Comparison of ENCODE assay signal across 23 cellular contexts in genomic region chr22:22196833-22197477, GRCh38. TPM values are rescaled to one million over a fixed set of nuclear protein-coding genes. Genes with fewer than 3 reads are reported as not detected.
DNase-seq lines count a peak whose midpoint lies in the region; ATAC-seq, FAIRE-seq and TF ChIP-seq lines count a peak whose summit lies in the region.
"Had no signal": no experiment of that assay in that cellular context is flagged by ENCODE, and none has a peak within 500 bp of the region (broad histone marks: within the 10 kb centered on the region; RNA-seq: fewer than 3 reads in every experiment).

No MANE protein-coding gene starts in this region.

- TF ChIP-seq POLR2A in H1 (IDR thresholded peaks at IDR 0.05; ENCODE audit: control extremely low read depth in 1 of 2, low read depth in 2 of 2, low read length in 2 of 2), result no peak

- H2BK120ac ChIP-seq in H1 (replicated peaks; ENCODE audit: low read depth, low read length), result no peak overlapping the region

- H3K27me3 ChIP-seq in OCI-LY1 (ENCODE audit: insufficient read depth, low read length), result no peaks in the 10 kb centered on the region
- H3K27me3 ChIP-seq in H1 (replicated peaks in 1 of 4; ENCODE audit: control insufficient read depth in 3 of 4, extremely low read depth in 1 of 4, insufficient read depth in 3 of 4, low read length in 3 of 4), result peaks cover 72 to 81% (median 79%) of the 10 kb centered on the region in 4 experiments

- peak overlapping the region; percentile 96 for H3K27ac ChIP-seq in OCI-LY1 (ENCODE audit: low read depth, low read length, poor library complexity, severe bottlenecking)
- no peak overlapping the region for H3K27ac ChIP-seq in H1 (ENCODE audit: low read depth, low read length)
- no peak overlapping the region for H3K27ac ChIP-seq in substantia nigra (ENCODE audit: low read depth, low read length, poor library complexity, severe bottlenecking)
- H3K27ac ChIP-seq: KMS-11 had no signal

- no peak for TF ChIP-seq RAD21 in H1 (IDR thresholded peaks at IDR 0.05 in 1 of 2, conservative IDR thresholded peaks at IDR 0.05 in 1 of 2; ENCODE audit: low read depth in 2 of 2, low read length in 2 of 2)

- H2AFZ ChIP-seq in OCI-LY1 (ENCODE audit: low read length) (no peak overlapping the region), H1 (ENCODE audit: low read length) (no peak overlapping the region)

- H4K5ac ChIP-seq in H1 (ENCODE audit: insufficient read length, low read depth, low read length), result no peak overlapping the region

- no peak overlapping the region for H2BK5ac ChIP-seq in H1 (ENCODE audit: low read depth, low read length)

- peak overlapping the region; percentile 98 for H3K4me2 ChIP-seq in OCI-LY1 (ENCODE audit: low read length)
- no peak overlapping the region for H3K4me2 ChIP-seq in H1 (ENCODE audit: insufficient read depth in 1 of 2, low read depth in 2 of 2, low read length in 2 of 2)
- H3K4me2 ChIP-seq: KMS-11 had no signal

- no peak for DNase-seq in GM18507 (ENCODE audit: extremely low spot score, insufficient read length, low read depth)
- no peak for DNase-seq in H1 (ENCODE audit: low read depth in 1 of 2, low spot score in 2 of 2)
- DNase-seq in substantia nigra (lab: John Stamatoyannopoulos, UW), result no peak
- no peak for DNase-seq in 8988T
- no peak for DNase-seq in NCI-H2171 treated with DMSO at 0.1 percent for 48 hours (lab: John Stamatoyannopoulos, UW)
- DNase-seq: BE2C, Calu3, DMS79 treated with DMSO at 0.1 percent for 48 hours, IMR-90, MV-4-11, NCI-H1105, NCI-H1436 treated with DMSO at 0.1 percent for 48 hours, NCI-H187 treated with DMSO at 0.1 percent for 48 hours, NCI-H524, NCI-H774, SHP77 treated with DMSO at 0.1 percent for 48 hours had no signal

- H3K27me3 Mint-ChIP-seq in stimulated activated memory B cell treated with anti-CD40 and anti-IgM and Interleukin-4, amounts not matched to agents 10 μg/mL and 1 μg/mL and 100 μg/mL, for 72 hours, result no peaks in the 10 kb centered on the region

- H3K9ac ChIP-seq in OCI-LY1 (ENCODE audit: low read length), result peak overlapping the region; percentile 81
- no peak overlapping the region for H3K9ac ChIP-seq in H1 (replicated peaks in 1 of 4; ENCODE audit: extremely low read depth in 1 of 4, low read depth in 3 of 4, low read length in 3 of 4)
- H3K9ac ChIP-seq: KMS-11 had no signal

- no peaks in the 10 kb centered on the region for H3K36me3 Mint-ChIP-seq in stimulated activated memory B cell treated with anti-CD40 and anti-IgM and Interleukin-4, amounts not matched to agents 10 μg/mL and 1 μg/mL and 100 μg/mL, for 72 hours

- no peak overlapping the region for H4K8ac ChIP-seq in H1 (ENCODE audit: extremely low read depth, insufficient read depth, low read length)

- H3K4ac ChIP-seq in H1 (replicated peaks; ENCODE audit: insufficient read length, low read depth, low read length), result no peak overlapping the region

- H3K27ac Mint-ChIP-seq in stimulated activated memory B cell treated with anti-CD40 and anti-IgM and Interleukin-4, amounts not matched to agents 10 μg/mL and 1 μg/mL and 100 μg/mL, for 72 hours, result peak overlapping the region; percentile 81

- H3K14ac ChIP-seq in H1 (ENCODE audit: insufficient read length), result no peak overlapping the region

- H3K79me1 ChIP-seq in H1 (ENCODE audit: low read depth, low read length), result no peaks in the 10 kb centered on the region

- no peaks in the 10 kb centered on the region for H3K9me2 ChIP-seq in OCI-LY1 (ENCODE audit: low read depth, low read length)

- H4K20me1 ChIP-seq in OCI-LY1 (ENCODE audit: insufficient read depth, low read length) (no peaks in the 10 kb centered on the region), H1 (replicated peaks in 1 of 2; ENCODE audit: control insufficient read depth in 1 of 2, insufficient read depth in 2 of 2, low read length in 2 of 2) (peaks cover 3 to 11% of the 10 kb centered on the region in 2 experiments)

- no peak overlapping the region for H2BK15ac ChIP-seq in H1 (ENCODE audit: low read length)

- H3K23ac ChIP-seq in H1 (ENCODE audit: insufficient read length), result no peak overlapping the region

- peaks cover 59% of the 10 kb centered on the region for H3K4me1 Mint-ChIP-seq in stimulated activated memory B cell treated with anti-CD40 and anti-IgM and Interleukin-4, amounts not matched to agents 10 μg/mL and 1 μg/mL and 100 μg/mL, for 72 hours

- H3K18ac ChIP-seq in H1 (ENCODE audit: extremely low read depth, low read length), result no peak overlapping the region

- peaks cover 82% of the 10 kb centered on the region for H3K4me1 ChIP-seq in OCI-LY1 (ENCODE audit: insufficient read depth, low read length, severe bottlenecking)
- H3K4me1 ChIP-seq in H1 (replicated peaks in 1 of 4; ENCODE audit: control insufficient read depth in 3 of 4, insufficient read depth in 4 of 4, low read length in 3 of 4), result no peaks in the 10 kb centered on the region
- H3K4me1 ChIP-seq: BE2C had no signal

- FAIRE-seq in GM18507 (lab: Jason Lieb, UNC) (peak; percentile 60), H1 (lab: Jason Lieb, UNC) (no peak)

- no peak overlapping the region for H2BK20ac ChIP-seq in H1 (ENCODE audit: low read length)

- no peaks in the 10 kb centered on the region for H3K23me2 ChIP-seq in H1 (ENCODE audit: low read depth, low read length)

- H4K91ac ChIP-seq in H1 (replicated peaks; ENCODE audit: insufficient read length, low read length), result no peak overlapping the region

- H3K9me3 ChIP-seq in OCI-LY1 (ENCODE audit: low read length), result no peaks in the 10 kb centered on the region
- H3K9me3 ChIP-seq in H1 (ENCODE audit: insufficient read depth in 2 of 2, low read depth in 1 of 2, low read length in 1 of 2), result no peaks in the 10 kb centered on the region
- H3K9me3 ChIP-seq: BE2C had no signal

- 73% methylated on average over 5 of the region's 5 CpGs; no CpG with 5 or more reads in 1 of the 2 experiments for WGBS in H1 (ENCODE audit: extremely low coverage in 1 of 2, insufficient coverage in 1 of 2, insufficient read length in 1 of 2, insufficient replicate concordance in 2 of 2, low coverage in 1 of 2, low lambda C conversion rate in 2 of 2, missing lambda C conversion rate in 1 of 2), 2 experiments

- H3F3A ChIP-seq in OCI-LY1 (ENCODE audit: insufficient read depth, low read length), result no peaks in the 10 kb centered on the region

- no peak overlapping the region for H2AK5ac ChIP-seq in H1 (ENCODE audit: low read depth, low read length)

- no peaks in the 10 kb centered on the region for H3K9me3 Mint-ChIP-seq in stimulated activated memory B cell treated with anti-CD40 and anti-IgM and Interleukin-4, amounts not matched to agents 10 μg/mL and 1 μg/mL and 100 μg/mL, for 72 hours

- H3K4me3 ChIP-seq in OCI-LY1 (ENCODE audit: low read depth, low read length, poor library complexity, severe bottlenecking) (peak overlapping the region; percentile 77), H1 (ENCODE audit: extremely low read depth in 1 of 4, insufficient read depth in 2 of 4, low read depth in 3 of 4, low read length in 4 of 4) (no peak overlapping the region)

- TF ChIP-seq EP300 in H1 (IDR thresholded peaks at IDR 0.05; ENCODE audit: borderline replicate concordance in 1 of 2, low read depth in 2 of 2, low read length in 2 of 2), result no peak

- no peak for ATAC-seq in stimulated activated memory B cell treated with anti-CD40 and anti-IgM and Interleukin-4, amounts not matched to agents 10 μg/mL and 1 μg/mL and 100 μg/mL, for 72 hours
- no peak for ATAC-seq in GM21576 (IDR thresholded peaks at IDR 0.05; ENCODE audit: unreplicated experiment)
- ATAC-seq: HCT116, Panc1 had no signal

- H3K36me3 ChIP-seq in OCI-LY1 (ENCODE audit: insufficient read depth, low read length) (peaks cover 12% of the 10 kb centered on the region; the same call in 1 of the 2 replicates), H1 (ENCODE audit: control insufficient read depth in 2 of 4, insufficient read depth in 4 of 4, low read length in 3 of 4) (no peaks in the 10 kb centered on the region)
- H3K36me3 ChIP-seq: BE2C had no signal

- H3K56ac ChIP-seq in H1 (replicated peaks; ENCODE audit: insufficient read length, low read depth, low read length), result no peak overlapping the region

- TF ChIP-seq CTCF in OCI-LY1 (IDR thresholded peaks at IDR 0.05; ENCODE audit: low read length) (no peak), H1 (IDR thresholded peaks at IDR 0.05; ENCODE audit: control extremely low read depth in 1 of 3, insufficient read depth in 1 of 3, low read depth in 1 of 3, low read length in 3 of 3) (no peak)

- no peak overlapping the region for H3K4me3 Mint-ChIP-seq in stimulated activated memory B cell treated with anti-CD40 and anti-IgM and Interleukin-4, amounts not matched to agents 10 μg/mL and 1 μg/mL and 100 μg/mL, for 72 hours

- H3K79me2 ChIP-seq in OCI-LY1 (ENCODE audit: insufficient read depth, low read length), result 0 out of 2 replicates have a peak, but pooled peaks cover 9% of the 10 kb centered on the region
- H3K79me2 ChIP-seq in H1 (ENCODE audit: control insufficient read depth in 1 of 2, insufficient read depth in 2 of 2, low read length in 2 of 2), result no peaks in the 10 kb centered on the region

- CTCF ChIA-PET in H1 (lab: Charles Lee; ENCODE audit: partially characterized antibody), result interaction anchor here (0.6 to 4.3 kb wide), 15 partner anchors 11 to 1301 kb away, joined by 3 to 49 read pairs (median 5); no protein-coding TSS in a partner anchor

- no peak overlapping the region for H2BK12ac ChIP-seq in H1 (ENCODE audit: low read depth, low read length)

- POLR2A ChIA-PET in H1 (lab: Charles Lee; ENCODE audit: partially characterized antibody), result no interaction called here

TF ChIP-seq in H1, 55 proteins besides CTCF, POLR2A, EP300 and RAD21:
- TF ChIP-seq SP2 (IDR thresholded peaks at IDR 0.05; ENCODE audit: low read length), result no peak
- TF ChIP-seq SUZ12 (IDR thresholded peaks at IDR 0.05; ENCODE audit: low read length), result peak; percentile 10; the same call in 1 of the 2 replicates

RNA-seq across cellular contexts. Expression of gene VPREB1, which starts 47.6 kb away (rescaled TPM):
- total RNA-seq in H1 (2021; fragmentation: NEBNext Ultra II Directional; extraction: Animal tissue kit (Norgen Biotek cat#: 25700)), result not detected in 2 replicates
- polyA plus RNA-seq in H1 (2011; rRNA removed), result not detected in 2 replicates
- polyA plus RNA-seq in H1 (2011; cell fraction: cytosol; rRNA removed), result not detected
- not detected for polyA plus RNA-seq in H1 (2011; cell fraction: nucleus; rRNA removed)
- polyA plus RNA-seq in H1 (2012, experiment 1 of 2), result not detected in 4 replicates
- polyA plus RNA-seq in H1 (2012, experiment 2 of 2), result not detected
- not detected for polyA plus RNA-seq in H1 (2013, experiment 1 of 2)
- polyA plus RNA-seq in H1 (2013, experiment 2 of 2), result not detected
- polyA minus RNA-seq in H1 (2011; rRNA and poly(A)+ RNA removed), result not detected in 2 replicates
- not detected for polyA minus RNA-seq in H1 (2011; cell fraction: cytosol; rRNA and poly(A)+ RNA removed)
- polyA minus RNA-seq in H1 (2011; cell fraction: nucleus; rRNA and poly(A)+ RNA removed), result not detected
- total RNA-seq: Calu3, H4, IMR-90 had no signal
- polyA plus RNA-seq: IMR-90 had no signal
